Comparison of ENCODE assay signal across 1 cellular context in the genomic region with DNA sequence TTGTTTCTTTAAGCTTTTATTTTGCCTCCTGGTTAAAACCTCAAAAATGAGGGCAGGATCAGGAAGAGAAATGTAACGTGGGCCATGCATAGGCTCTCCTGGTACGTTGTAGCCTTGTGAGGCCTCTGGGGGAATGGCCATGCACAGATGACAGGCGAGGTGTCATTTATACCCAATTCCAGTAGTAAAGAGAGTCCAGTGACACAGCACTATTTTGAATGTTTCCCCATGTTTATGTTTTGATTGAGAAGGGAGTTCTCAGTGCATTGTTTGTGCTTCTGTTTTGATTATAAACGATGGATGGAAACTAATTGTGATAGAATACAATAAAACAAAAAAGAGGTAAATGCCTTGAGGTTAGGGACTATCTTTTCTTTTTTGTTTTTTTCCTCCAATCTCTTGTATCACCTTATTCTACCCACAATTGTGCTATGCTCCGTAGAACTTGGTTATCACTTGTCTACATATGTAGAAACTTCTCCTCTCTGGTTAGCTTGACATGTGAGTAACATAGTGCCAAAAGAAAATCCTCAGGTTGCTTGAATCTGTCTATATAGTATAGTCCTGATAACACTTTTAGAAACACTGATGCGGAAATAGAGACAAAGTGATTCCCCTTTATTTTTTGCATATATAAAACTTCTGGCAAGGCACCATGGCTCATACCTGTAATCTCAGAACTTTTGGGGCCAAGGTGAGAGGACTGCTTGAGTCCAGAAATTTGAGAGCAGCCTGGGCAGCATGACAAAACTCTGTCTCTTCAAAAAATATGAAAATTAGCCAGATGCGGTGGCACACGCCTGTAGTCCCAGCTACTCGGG.
TF ChIP-seq lines count a peak whose summit lies in the region.

No MANE protein-coding gene starts in this region.

TF ChIP-seq in endothelial cell of umbilical vein, 7 proteins besides CTCF, POLR2A, EP300 and RAD21 (continued from another document):
- no peak for TF ChIP-seq GATA2 (IDR thresholded peaks at IDR 0.05; ENCODE audit: insufficient read depth, insufficient read length, low read depth, low read length)
- TF ChIP-seq JUN (IDR thresholded peaks at IDR 0.05; ENCODE audit: borderline replicate concordance, insufficient read depth, insufficient read length, low read depth), result no peak
- no peak for TF ChIP-seq FOS (IDR thresholded peaks at IDR 0.05; ENCODE audit: borderline replicate concordance, insufficient read depth, low read length)
